In the genomic region with DNA sequence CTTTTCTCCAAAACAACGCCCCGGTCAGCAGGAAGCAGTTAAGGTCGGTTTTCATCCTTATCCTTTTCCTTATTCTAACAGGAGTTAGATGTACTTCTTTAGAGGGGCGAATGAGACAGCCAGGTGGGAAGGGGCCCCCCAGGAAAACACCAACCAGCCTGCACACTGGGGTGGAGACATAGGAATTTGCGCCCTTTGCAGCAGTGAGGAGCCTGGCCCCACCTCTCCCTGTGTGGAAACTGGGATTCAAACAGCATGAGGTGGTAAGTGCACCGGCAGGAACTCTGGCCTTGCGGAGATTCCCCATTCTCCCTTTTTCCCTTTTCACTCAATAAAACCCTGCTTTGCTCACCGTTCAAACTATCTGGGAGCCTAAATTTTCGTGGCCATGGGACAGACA, we compare ENCODE assay signal across 37 cellular contexts. TPM values are rescaled to one million over a fixed set of nuclear protein-coding genes. Genes with fewer than 3 reads are reported as not detected.
"Had no signal": no experiment of that assay in that cellular context is flagged by ENCODE, and none has a peak within 500 bp of the region (broad histone marks: within the 10 kb centered on the region; RNA-seq: fewer than 3 reads in every experiment).

No MANE protein-coding gene starts in this region.

- H3K36me3 Mint-ChIP-seq: activated CD4-positive, alpha-beta memory T cell treated with anti-CD3 and anti-CD28 coated beads for 36 hours; activated naive CD4-positive, alpha-beta T cell treated with anti-CD3 and anti-CD28 coated beads, Interleukin-2, amount 50 U/mL, for 72 hours had no signal

- H3K4me3 ChIP-seq: adrenal gland, body of pancreas, breast epithelium, MG63, Peyer's patch, SJSA1 had no signal

- H3K27me3 Mint-ChIP-seq: activated B cell treated with CpG ODN at 0.5 μM for 24 hours; activated CD4-positive, alpha-beta memory T cell treated with anti-CD3 and anti-CD28 coated beads for 36 hours had no signal

- H3K9me3 Mint-ChIP-seq: activated B cell treated with CpG ODN at 0.5 μM for 24 hours; activated CD4-positive, alpha-beta memory T cell treated with anti-CD3 and anti-CD28 coated beads for 36 hours; activated naive CD4-positive, alpha-beta T cell treated with anti-CD3 and anti-CD28 coated beads for 36 hours; activated naive CD4-positive, alpha-beta T cell treated with anti-CD3 and anti-CD28 coated beads, Interleukin-2, amount 50 U/mL, for 72 hours; activated T-cell treated with anti-CD3 and anti-CD28 coated beads, Interleukin-2, amount 50 U/mL, for 4 hours; activated T-helper 1 cell treated with anti-CD3 and anti-CD28 coated beads, Interleukin-12 subunit alpha, Interleukin-12 subunit beta, Interleukin-2, Interleukin-4 antibody, amounts not matched to agents 30 ng/mL and 10 ng/mL and 1 ng/mL, durations not matched to agents 14 hours and 24 hours and 36 hours; T-helper 1 cell treated with Interleukin-12 subunit alpha and Interleukin-12 subunit beta and Interleukin-4 antibody, amounts not matched to agents 30 μg/mL and 1 μg/mL, for 36 hours; T-helper 2 cell treated with Interferon-gamma antibody and Interleukin-4, amounts not matched to agents 5 μg/mL and 100 μg/mL, for 36 hours had no signal

- H3K27ac Mint-ChIP-seq: activated B cell treated with CpG ODN at 0.5 μM for 24 hours; activated CD4-positive, alpha-beta memory T cell treated with anti-CD3 and anti-CD28 coated beads for 36 hours; activated naive CD4-positive, alpha-beta T cell treated with anti-CD3 and anti-CD28 coated beads for 36 hours; activated naive CD4-positive, alpha-beta T cell treated with anti-CD3 and anti-CD28 coated beads, Interleukin-2, amount 50 U/mL, for 72 hours; activated T-helper 1 cell treated with anti-CD3 and anti-CD28 coated beads, Interleukin-12 subunit alpha, Interleukin-12 subunit beta, Interleukin-2, Interleukin-4 antibody, amounts not matched to agents 30 ng/mL and 10 ng/mL and 1 ng/mL, durations not matched to agents 14 hours and 24 hours and 36 hours; T-helper 1 cell treated with Interleukin-12 subunit alpha and Interleukin-12 subunit beta and Interleukin-4 antibody, amounts not matched to agents 30 μg/mL and 1 μg/mL, for 36 hours; T-helper 2 cell treated with Interferon-gamma antibody and Interleukin-4, amounts not matched to agents 5 μg/mL and 100 μg/mL, for 36 hours had no signal

- H3K4me3 Mint-ChIP-seq: activated B cell treated with CpG ODN at 0.5 μM for 24 hours; activated CD4-positive, alpha-beta memory T cell treated with anti-CD3 and anti-CD28 coated beads for 36 hours; activated naive CD4-positive, alpha-beta T cell treated with anti-CD3 and anti-CD28 coated beads for 36 hours; activated T-cell treated with anti-CD3 and anti-CD28 coated beads, Interleukin-2, amount 50 U/mL, for 4 hours; activated T-helper 1 cell treated with anti-CD3 and anti-CD28 coated beads, Interleukin-12 subunit alpha, Interleukin-12 subunit beta, Interleukin-2, Interleukin-4 antibody, amounts not matched to agents 30 ng/mL and 10 ng/mL and 1 ng/mL, durations not matched to agents 14 hours and 24 hours and 36 hours; T-helper 1 cell treated with Interleukin-12 subunit alpha and Interleukin-12 subunit beta and Interleukin-4 antibody, amounts not matched to agents 30 μg/mL and 1 μg/mL, for 36 hours; T-helper 2 cell treated with Interferon-gamma antibody and Interleukin-4, amounts not matched to agents 5 μg/mL and 100 μg/mL, for 36 hours had no signal

- DNase-seq: activated B cell treated with CpG ODN at 0.5 μM for 24 hours; activated CD4-positive, alpha-beta memory T cell treated with anti-CD3 and anti-CD28 coated beads for 36 hours; activated CD4-positive, alpha-beta T cell treated with anti-CD3 and anti-CD28 coated beads for 4 hours; activated CD4-positive, alpha-beta T cell treated with anti-CD3 and anti-CD28 coated beads, Interleukin-2, amount 50 U/mL, for 1 hour; activated CD4-positive, CD25-positive, alpha-beta regulatory T cell treated with anti-CD3 and anti-CD28 coated beads, Interleukin-2, amount 50 U/mL, for 72 hours; activated CD8-positive, alpha-beta memory T cell treated with anti-CD3 and anti-CD28 coated beads, Interleukin-2, amount 50 U/mL, for 4 hours; activated gamma-delta T cell treated with Interleukin-2 at 50 U/mL for 16 hours; activated naive CD4-positive, alpha-beta T cell treated with anti-CD3 and anti-CD28 coated beads for 36 hours; activated T-cell treated with anti-CD3 and anti-CD28 coated beads for 4 hours; activated T-cell treated with anti-CD3 and anti-CD28 coated beads, Interleukin-2, amount 50 U/mL, for 4 hours; adrenal gland; body of pancreas; Kasumi-1; KG1; MG63; NCI-H1048; NCI-H1436 treated with DMSO at 0.1 percent for 48 hours; NCI-H1694 treated with DMSO at 0.1 percent for 48 hours; NCI-H2029; NCI-H345; NCI-H524 treated with DMSO at 0.1 percent for 48 hours; NCI-H748 treated with DMSO at 0.1 percent for 48 hours; NK-92 treated with Interleukin-12 subunit alpha and Interleukin-12 subunit beta, amount 100 ng/mL, for 24 hours; PC-3; Peyer's patch; RPMI8226; SHP77 treated with DMSO at 0.1 percent for 48 hours; SK-N-SH had no signal

- H3K27me3 ChIP-seq: body of pancreas, MG63, Peyer's patch, SJSA1 had no signal

- H3K9ac ChIP-seq: SK-N-SH had no signal

- H3K4me2 ChIP-seq: SK-N-SH had no signal

- H3K27ac ChIP-seq: adrenal gland, body of pancreas, breast epithelium, Peyer's patch, SJSA1 had no signal

- H3K9me3 ChIP-seq: adrenal gland, body of pancreas, breast epithelium, MG63, Peyer's patch, SJSA1, SK-N-SH had no signal

- H3K4me1 ChIP-seq: adrenal gland, body of pancreas, breast epithelium, Peyer's patch, SJSA1 had no signal

- H3K4me1 Mint-ChIP-seq: activated B cell treated with CpG ODN at 0.5 μM for 24 hours had no signal

- H3K36me3 ChIP-seq: adrenal gland, breast epithelium, MG63, Peyer's patch, SJSA1 had no signal

RNA-seq across cellular contexts. Expression of a gene that starts 8.0 kb away (rescaled TPM):
- total RNA-seq: activated B cell treated with CpG ODN at 0.5 μM for 24 hours; activated CD4-positive, alpha-beta memory T cell treated with anti-CD3 and anti-CD28 coated beads for 36 hours; activated naive CD4-positive, alpha-beta T cell treated with anti-CD3 and anti-CD28 coated beads for 36 hours; activated naive CD4-positive, alpha-beta T cell treated with anti-CD3 and anti-CD28 coated beads, Interleukin-2, amount 50 U/mL, for 72 hours; activated T-cell treated with anti-CD3 and anti-CD28 coated beads, Interleukin-2, amount 50 U/mL, for 4 hours; activated T-helper 1 cell treated with anti-CD3 and anti-CD28 coated beads, Interleukin-12 subunit alpha, Interleukin-12 subunit beta, Interleukin-2, Interleukin-4 antibody, amounts not matched to agents 30 ng/mL and 10 ng/mL and 1 ng/mL, durations not matched to agents 14 hours and 24 hours and 36 hours; adrenal gland; astrocyte; body of pancreas; breast epithelium; cardiac septum; NCI-H460; PC-3; Peyer's patch; SJSA1 had no signal
- polyA plus RNA-seq: adrenal gland, SK-N-SH had no signal
